1 cellular context compared by ENCODE assay signal in the genomic region with DNA sequence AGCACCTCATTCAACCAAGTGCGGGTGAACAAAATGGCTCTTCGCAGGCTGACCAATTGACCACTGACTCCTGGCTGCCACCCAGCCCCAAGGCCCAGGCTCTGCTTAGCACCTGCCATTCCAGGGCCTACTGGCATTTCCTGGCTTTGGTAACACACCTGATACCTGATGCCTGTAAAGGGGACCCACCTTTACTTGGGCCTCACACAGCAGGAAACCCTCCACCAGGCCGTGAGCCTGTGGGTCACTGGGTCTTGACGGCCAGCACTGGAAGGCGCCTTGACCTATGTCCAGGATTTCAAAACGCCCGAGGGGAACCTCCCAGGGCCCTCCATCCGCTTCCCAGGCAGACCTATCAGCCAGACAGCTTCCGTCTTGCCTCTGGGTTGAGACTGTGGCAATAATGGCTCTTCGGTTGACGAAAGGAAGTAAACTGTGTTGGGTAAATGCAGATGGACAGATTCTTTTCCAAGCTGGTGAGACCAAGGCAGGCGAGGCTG.
A peak's percentile ranks its signal among the peaks of the same experiment; 100 is the strongest.
TF ChIP-seq lines count a peak whose summit lies in the region.

No MANE protein-coding gene starts in this region.

TF ChIP-seq in HepG2, 621 proteins besides CTCF, POLR2A, EP300 and RAD21 (continued from another document):
- TF ChIP-seq, protein P1, sequence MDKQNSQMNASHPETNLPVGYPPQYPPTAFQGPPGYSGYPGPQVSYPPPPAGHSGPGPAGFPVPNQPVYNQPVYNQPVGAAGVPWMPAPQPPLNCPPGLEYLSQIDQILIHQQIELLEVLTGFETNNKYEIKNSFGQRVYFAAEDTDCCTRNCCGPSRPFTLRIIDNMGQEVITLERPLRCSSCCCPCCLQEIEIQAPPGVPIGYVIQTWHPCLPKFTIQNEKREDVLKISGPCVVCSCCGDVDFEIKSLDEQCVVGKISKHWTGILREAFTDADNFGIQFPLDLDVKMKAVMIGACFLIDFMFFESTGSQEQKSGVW (CRISPR knock-in tag; IDR thresholded peaks at IDR 0.05; ENCODE audit: borderline replicate concordance): no peak
- TF ChIP-seq MTF1 (CRISPR knock-in tag; IDR thresholded peaks at IDR 0.05) (no peak), RARA (CRISPR knock-in tag; IDR thresholded peaks at IDR 0.05) (no peak), ZBTB34 (CRISPR knock-in tag; IDR thresholded peaks at IDR 0.05) (no peak), ATF1 (CRISPR knock-in tag; IDR thresholded peaks at IDR 0.05) (no peak), ZSCAN12 (CRISPR knock-in tag; IDR thresholded peaks at IDR 0.05) (no peak), MAZ (IDR thresholded peaks at IDR 0.05; ENCODE audit: borderline replicate concordance, low read depth, low read length) (no peak), MAZ (CRISPR knock-in tag; IDR thresholded peaks at IDR 0.05; ENCODE audit: low read depth) (peak; percentile 39; the same call in 1 of the 2 replicates), IKZF4 (CRISPR knock-in tag; IDR thresholded peaks at IDR 0.05; ENCODE audit: borderline replicate concordance, low read depth, not compliant biosample characterization) (no peak), HIVEP1 (CRISPR knock-in tag; IDR thresholded peaks at IDR 0.05) (no peak), TBX2 (CRISPR knock-in tag; IDR thresholded peaks at IDR 0.05; ENCODE audit: borderline replicate concordance) (peak; percentile 18; the same call in 1 of the 2 replicates), GATA4 (IDR thresholded peaks at IDR 0.05; ENCODE audit: borderline replicate concordance, low read depth) (0 out of 2 replicates have a peak, but pooled peaks have one; percentile 16), SATB2 (CRISPR knock-in tag; IDR thresholded peaks at IDR 0.05) (no peak), NR2C2 (CRISPR knock-in tag; IDR thresholded peaks at IDR 0.05; ENCODE audit: borderline replicate concordance) (no peak), TAF15 (IDR thresholded peaks at IDR 0.05; ENCODE audit: low read depth, low read length, poor library complexity, severe bottlenecking) (no peak), CAMTA2 (CRISPR knock-in tag; IDR thresholded peaks at IDR 0.05; ENCODE audit: borderline replicate concordance) (no peak), SRY (CRISPR knock-in tag; IDR thresholded peaks at IDR 0.05) (no peak), LCORL (IDR thresholded peaks at IDR 0.05) (no peak), LCORL (CRISPR knock-in tag; IDR thresholded peaks at IDR 0.05) (peak; percentile 37; the same call in 1 of the 2 replicates), CEBPG (CRISPR knock-in tag; IDR thresholded peaks at IDR 0.05) (no peak), ZBTB3 (CRISPR knock-in tag; IDR thresholded peaks at IDR 0.05; ENCODE audit: borderline replicate concordance, low read depth) (no peak), PAF1 (CRISPR knock-in tag; IDR thresholded peaks at IDR 0.05) (peak; percentile 32; the same call in 1 of the 2 replicates), ZGPAT (CRISPR knock-in tag; IDR thresholded peaks at IDR 0.05) (no peak), SIN3B (IDR thresholded peaks at IDR 0.05; ENCODE audit: low read length) (no peak), ZNF468 (CRISPR knock-in tag; IDR thresholded peaks at IDR 0.05) (no peak), FOXO4 (CRISPR knock-in tag; conservative IDR thresholded peaks at IDR 0.05) (no peak), HMGA1 (CRISPR knock-in tag; conservative IDR thresholded peaks at IDR 0.05) (no peak), ZNF780A (CRISPR knock-in tag; IDR thresholded peaks at IDR 0.05) (no peak), ZNF747 (CRISPR knock-in tag; IDR thresholded peaks at IDR 0.05; ENCODE audit: borderline replicate concordance) (peak; percentile 26; the same call in 1 of the 2 replicates), CBX2 (IDR thresholded peaks at IDR 0.05; ENCODE audit: low read depth, low read length) (no peak), CBX2 (CRISPR knock-in tag; IDR thresholded peaks at IDR 0.05; ENCODE audit: low read depth) (no peak), MEIS2 (CRISPR knock-in tag; IDR thresholded peaks at IDR 0.05) (no peak), ZSCAN20 (CRISPR knock-in tag; IDR thresholded peaks at IDR 0.05; ENCODE audit: borderline replicate concordance) (no peak), RFXANK (CRISPR knock-in tag; IDR thresholded peaks at IDR 0.05) (no peak), ZFY (CRISPR knock-in tag; IDR thresholded peaks at IDR 0.05) (peak; percentile 26; the same call in 1 of the 2 replicates), ZNF501 (CRISPR knock-in tag; IDR thresholded peaks at IDR 0.05) (no peak), SOX13 (IDR thresholded peaks at IDR 0.05) (no peak), SOX13 (CRISPR knock-in tag; conservative IDR thresholded peaks at IDR 0.05 in 1 of 2, IDR thresholded peaks at IDR 0.05 in 1 of 2) (no peak), CEBPB (IDR thresholded peaks at IDR 0.05; ENCODE audit: borderline replicate concordance, low read depth, low read length) (no peak), PBX2 (CRISPR knock-in tag; IDR thresholded peaks at IDR 0.05) (no peak), ZNF562 (CRISPR knock-in tag; IDR thresholded peaks at IDR 0.05; ENCODE audit: borderline replicate concordance) (no peak)
- TF ChIP-seq, protein P2, sequence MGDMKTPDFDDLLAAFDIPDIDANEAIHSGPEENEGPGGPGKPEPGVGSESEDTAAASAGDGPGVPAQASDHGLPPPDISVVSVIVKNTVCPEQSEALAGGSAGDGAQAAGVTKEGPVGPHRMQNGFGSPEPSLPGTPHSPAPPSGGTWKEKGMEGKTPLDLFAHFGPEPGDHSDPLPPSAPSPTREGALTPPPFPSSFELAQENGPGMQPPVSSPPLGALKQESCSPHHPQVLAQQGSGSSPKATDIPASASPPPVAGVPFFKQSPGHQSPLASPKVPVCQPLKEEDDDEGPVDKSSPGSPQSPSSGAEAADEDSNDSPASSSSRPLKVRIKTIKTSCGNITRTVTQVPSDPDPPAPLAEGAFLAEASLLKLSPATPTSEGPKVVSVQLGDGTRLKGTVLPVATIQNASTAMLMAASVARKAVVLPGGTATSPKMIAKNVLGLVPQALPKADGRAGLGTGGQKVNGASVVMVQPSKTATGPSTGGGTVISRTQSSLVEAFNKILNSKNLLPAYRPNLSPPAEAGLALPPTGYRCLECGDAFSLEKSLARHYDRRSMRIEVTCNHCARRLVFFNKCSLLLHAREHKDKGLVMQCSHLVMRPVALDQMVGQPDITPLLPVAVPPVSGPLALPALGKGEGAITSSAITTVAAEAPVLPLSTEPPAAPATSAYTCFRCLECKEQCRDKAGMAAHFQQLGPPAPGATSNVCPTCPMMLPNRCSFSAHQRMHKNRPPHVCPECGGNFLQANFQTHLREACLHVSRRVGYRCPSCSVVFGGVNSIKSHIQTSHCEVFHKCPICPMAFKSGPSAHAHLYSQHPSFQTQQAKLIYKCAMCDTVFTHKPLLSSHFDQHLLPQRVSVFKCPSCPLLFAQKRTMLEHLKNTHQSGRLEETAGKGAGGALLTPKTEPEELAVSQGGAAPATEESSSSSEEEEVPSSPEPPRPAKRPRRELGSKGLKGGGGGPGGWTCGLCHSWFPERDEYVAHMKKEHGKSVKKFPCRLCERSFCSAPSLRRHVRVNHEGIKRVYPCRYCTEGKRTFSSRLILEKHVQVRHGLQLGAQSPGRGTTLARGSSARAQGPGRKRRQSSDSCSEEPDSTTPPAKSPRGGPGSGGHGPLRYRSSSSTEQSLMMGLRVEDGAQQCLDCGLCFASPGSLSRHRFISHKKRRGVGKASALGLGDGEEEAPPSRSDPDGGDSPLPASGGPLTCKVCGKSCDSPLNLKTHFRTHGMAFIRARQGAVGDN (CRISPR knock-in tag; IDR thresholded peaks at IDR 0.05): peak; percentile 58
- TF ChIP-seq, protein P3, sequence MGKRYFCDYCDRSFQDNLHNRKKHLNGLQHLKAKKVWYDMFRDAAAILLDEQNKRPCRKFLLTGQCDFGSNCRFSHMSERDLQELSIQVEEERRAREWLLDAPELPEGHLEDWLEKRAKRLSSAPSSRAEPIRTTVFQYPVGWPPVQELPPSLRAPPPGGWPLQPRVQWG (CRISPR knock-in tag; IDR thresholded peaks at IDR 0.05; ENCODE audit: borderline replicate concordance, low read depth): no peak
- TF ChIP-seq, protein P4, sequence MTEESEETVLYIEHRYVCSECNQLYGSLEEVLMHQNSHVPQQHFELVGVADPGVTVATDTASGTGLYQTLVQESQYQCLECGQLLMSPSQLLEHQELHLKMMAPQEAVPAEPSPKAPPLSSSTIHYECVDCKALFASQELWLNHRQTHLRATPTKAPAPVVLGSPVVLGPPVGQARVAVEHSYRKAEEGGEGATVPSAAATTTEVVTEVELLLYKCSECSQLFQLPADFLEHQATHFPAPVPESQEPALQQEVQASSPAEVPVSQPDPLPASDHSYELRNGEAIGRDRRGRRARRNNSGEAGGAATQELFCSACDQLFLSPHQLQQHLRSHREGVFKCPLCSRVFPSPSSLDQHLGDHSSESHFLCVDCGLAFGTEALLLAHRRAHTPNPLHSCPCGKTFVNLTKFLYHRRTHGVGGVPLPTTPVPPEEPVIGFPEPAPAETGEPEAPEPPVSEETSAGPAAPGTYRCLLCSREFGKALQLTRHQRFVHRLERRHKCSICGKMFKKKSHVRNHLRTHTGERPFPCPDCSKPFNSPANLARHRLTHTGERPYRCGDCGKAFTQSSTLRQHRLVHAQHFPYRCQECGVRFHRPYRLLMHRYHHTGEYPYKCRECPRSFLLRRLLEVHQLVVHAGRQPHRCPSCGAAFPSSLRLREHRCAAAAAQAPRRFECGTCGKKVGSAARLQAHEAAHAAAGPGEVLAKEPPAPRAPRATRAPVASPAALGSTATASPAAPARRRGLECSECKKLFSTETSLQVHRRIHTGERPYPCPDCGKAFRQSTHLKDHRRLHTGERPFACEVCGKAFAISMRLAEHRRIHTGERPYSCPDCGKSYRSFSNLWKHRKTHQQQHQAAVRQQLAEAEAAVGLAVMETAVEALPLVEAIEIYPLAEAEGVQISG (CRISPR knock-in tag; IDR thresholded peaks at IDR 0.05): no peak
- TF ChIP-seq, protein P5, sequence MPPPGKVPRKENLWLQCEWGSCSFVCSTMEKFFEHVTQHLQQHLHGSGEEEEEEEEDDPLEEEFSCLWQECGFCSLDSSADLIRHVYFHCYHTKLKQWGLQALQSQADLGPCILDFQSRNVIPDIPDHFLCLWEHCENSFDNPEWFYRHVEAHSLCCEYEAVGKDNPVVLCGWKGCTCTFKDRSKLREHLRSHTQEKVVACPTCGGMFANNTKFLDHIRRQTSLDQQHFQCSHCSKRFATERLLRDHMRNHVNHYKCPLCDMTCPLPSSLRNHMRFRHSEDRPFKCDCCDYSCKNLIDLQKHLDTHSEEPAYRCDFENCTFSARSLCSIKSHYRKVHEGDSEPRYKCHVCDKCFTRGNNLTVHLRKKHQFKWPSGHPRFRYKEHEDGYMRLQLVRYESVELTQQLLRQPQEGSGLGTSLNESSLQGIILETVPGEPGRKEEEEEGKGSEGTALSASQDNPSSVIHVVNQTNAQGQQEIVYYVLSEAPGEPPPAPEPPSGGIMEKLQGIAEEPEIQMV (CRISPR knock-in tag; IDR thresholded peaks at IDR 0.05; ENCODE audit: low read depth): no peak
